ENCODE assay signal across 23 cellular contexts in genomic region chr2:198702796-198703195, GRCh38.
"Had no signal": no experiment of that assay in that cellular context is flagged by ENCODE, and none has a peak within 500 bp of the region (broad histone marks: within the 10 kb centered on the region; RNA-seq: fewer than 3 reads in every experiment).

No MANE protein-coding gene starts in this region.

- H3K4me3 ChIP-seq: esophagus squamous epithelium, left lung, psoas muscle, sigmoid colon, stomach, thyroid gland, vagina had no signal

- H3K9me3 ChIP-seq: esophagus squamous epithelium, left lung, psoas muscle, sigmoid colon, stomach, thyroid gland, vagina had no signal

- H3K36me3 ChIP-seq: esophagus squamous epithelium, left lung, sigmoid colon, stomach, thyroid gland, vagina had no signal

- DNase-seq: cortex of kidney; effector memory CD8-positive, alpha-beta T cell; erythroblast; esophagus squamous epithelium; kidney; left lung; mesenchymal stem cell; midbrain; naive thymus-derived CD8-positive, alpha-beta T cell; nephron progenitor cell; nucleus accumbens; posterior cingulate gyrus; psoas muscle; right cardiac atrium; sigmoid colon; stimulated activated CD4-positive, alpha-beta T cell treated with anti-CD3 and anti-CD28 coated beads, Interleukin-2, amount 100 ng/mL, for 24 hours; stimulated activated CD4-positive, alpha-beta T cell treated with anti-CD3 and anti-CD28 coated beads, Interleukin-4, amount 100 ng/mL, for 24 hours; stimulated activated naive CD4-positive, alpha-beta T cell treated with Interleukin-2 at 50 U/mL for 16 hours; stomach; thyroid gland; trophoblast cell had no signal

- H3K27me3 ChIP-seq: esophagus squamous epithelium, left lung, sigmoid colon, stomach, thyroid gland, vagina had no signal

- ATAC-seq: effector memory CD8-positive, alpha-beta T cell; left lung; naive thymus-derived CD8-positive, alpha-beta T cell; psoas muscle; right cardiac atrium; stimulated activated effector memory CD8-positive, alpha-beta T cell treated with anti-CD3 and anti-CD28 coated beads, Interleukin-12 subunit alpha, Interleukin-12 subunit beta, amount 100 ng/mL, for 72 hours had no signal
